In the genomic region with DNA sequence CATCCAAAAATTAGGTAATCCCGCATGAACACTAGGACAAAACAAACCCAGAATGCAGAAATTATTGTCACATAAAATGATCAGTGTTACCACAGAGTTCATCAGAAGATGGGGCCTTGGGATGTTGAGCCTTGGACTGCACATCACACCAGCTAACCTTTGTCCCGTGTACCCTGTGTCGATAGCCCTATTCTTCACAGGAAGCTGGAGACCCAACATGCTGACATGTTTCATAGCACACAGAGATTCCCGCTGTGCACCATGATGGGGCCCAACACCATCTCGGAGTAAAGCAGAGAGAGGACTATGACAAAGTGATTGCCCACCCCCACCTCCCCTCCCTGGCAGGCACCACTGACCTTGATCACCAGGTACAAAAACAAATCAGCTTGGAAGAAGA, we compare ENCODE assay signal across 24 cellular contexts. TPM values are rescaled to one million over a fixed set of nuclear protein-coding genes. Genes with fewer than 3 reads are reported as not detected.
DNase-seq lines count a peak whose midpoint lies in the region; ATAC-seq and TF ChIP-seq lines count a peak whose summit lies in the region.
"Had no signal": no experiment of that assay in that cellular context is flagged by ENCODE, and none has a peak within 500 bp of the region (broad histone marks: within the 10 kb centered on the region; RNA-seq: fewer than 3 reads in every experiment).

No MANE protein-coding gene starts in this region.

- no peak for TF ChIP-seq EP300 in sigmoid colon (IDR thresholded peaks at IDR 0.05)

- ATAC-seq in heart left ventricle: no peak
- ATAC-seq: A549, GM12878 had no signal

- POLR2A ChIA-PET in PC-9 (lab: Charles Lee; ENCODE audit: unreplicated experiment): no interaction called here

- H3K79me2 ChIP-seq in PC-9 (ENCODE audit: low read depth): no peaks in the 10 kb centered on the region

- BruUV-seq in PC-9 (replicated peaks; lab: Mats Ljungman, UMichigan): no TSS peak

- peaks cover 7 to 24% (median 13%) of the 10 kb centered on the region in 12 donors for H3K4me1 ChIP-seq in heart left ventricle
- H3K4me1 ChIP-seq in PC-9 (replicated peaks; ENCODE audit: insufficient read depth): peaks cover 23% of the 10 kb centered on the region
- peaks cover 0 to 24% (median 23%) of the 10 kb centered on the region in 4 donors for H3K4me1 ChIP-seq in sigmoid colon

- TF ChIP-seq CTCF in heart left ventricle (IDR thresholded peaks at IDR 0.05) (no peak), PC-9 (conservative IDR thresholded peaks at IDR 0.05) (no peak), sigmoid colon (IDR thresholded peaks at IDR 0.05) (no peak)

- H3K27me3 ChIP-seq in heart left ventricle (peaks cover 18 to 62% (median 40%) of the 10 kb centered on the region in 9 donors), PC-9 (ENCODE audit: insufficient read depth, low read depth) (peaks cover 26% of the 10 kb centered on the region), sigmoid colon (peaks cover 2 to 56% (median 36%) of the 10 kb centered on the region in 3 donors)
- H3K27me3 ChIP-seq: BE2C had no signal

- H2AFZ ChIP-seq in PC-9: no peak overlapping the region
- H2AFZ ChIP-seq: GM23248 had no signal

- H3K9me2 ChIP-seq in PC-9 (ENCODE audit: insufficient read depth): no peaks in the 10 kb centered on the region

- 81 to 89% (median 84%) methylated on average over 5 of the region's 5 CpGs for WGBS in heart left ventricle, 4 donors
- 79 to 89% methylated on average over 5 of the region's 5 CpGs for WGBS in sigmoid colon, 2 donors

- intact Hi-C loops in cardiac septum (cut with DNase I): no loop called here
- intact Hi-C loops in heart left ventricle (cut with DNase I): no loop called here
- intact Hi-C loops in PC-9 (cut with micrococcal nuclease; ENCODE audit: unreplicated experiment): no loop called here
- intact Hi-C loops in sigmoid colon (cut with DNase I): no loop called here

- TF ChIP-seq POLR2A in heart left ventricle (IDR thresholded peaks at IDR 0.05): no peak
- no peak for TF ChIP-seq POLR2A in sigmoid colon (IDR thresholded peaks at IDR 0.05)

- H3K27ac ChIP-seq in heart left ventricle: no peak overlapping the region
- H3K27ac ChIP-seq in PC-9: no peak overlapping the region
- H3K27ac ChIP-seq in epithelial cell of prostate: peak overlapping the region; percentile 35
- H3K27ac ChIP-seq in sigmoid colon: no peak overlapping the region
- H3K27ac ChIP-seq: A549; BLaER1 treated with 17β-estradiol and CSF1 and Interleukin-3, amounts not matched to agents 10 nM and 100 nM; GM23248 had no signal

- H3K9me3 ChIP-seq in heart left ventricle: peaks cover 0 to 26% (median 12%) of the 10 kb centered on the region in 12 donors
- peaks cover 19% of the 10 kb centered on the region for H3K9me3 ChIP-seq in PC-9 (ENCODE audit: insufficient read depth, low read depth)
- peaks cover 0 to 10% (median 8%) of the 10 kb centered on the region in 4 donors for H3K9me3 ChIP-seq in sigmoid colon
- H3K9me3 ChIP-seq: BE2C had no signal

- H3F3A ChIP-seq in PC-9 (ENCODE audit: insufficient read depth, low read depth): peaks cover 11% of the 10 kb centered on the region; the same call in 1 of the 2 replicates

- DNase-seq in cardiac septum (ENCODE audit: low spot score) (peak; percentile 3), heart left ventricle (no peak), PC-9 (no peak), epithelial cell of prostate (ENCODE audit: low read depth, low spot score) (no peak), sigmoid colon (peak; percentile 0), SW 1271 (lab: John Stamatoyannopoulos, UW) (no peak), NCI-H2029 treated with DMSO at 0.1 percent for 48 hours (lab: John Stamatoyannopoulos, UW) (no peak), HCEC 1CT (no peak)
- DNase-seq: 8988T; ACHN; AML-193; BE2C; CD4-positive, alpha-beta T cell; CD8-positive, alpha-beta memory T cell; DMS 273 treated with DMSO at 0.1 percent for 48 hours; DMS79; EL; GDM1; GM23248; H7; HFFc6 had no signal

- H3K36me3 ChIP-seq in heart left ventricle: no peaks in the 10 kb centered on the region
- no peaks in the 10 kb centered on the region for H3K36me3 ChIP-seq in PC-9 (ENCODE audit: low read depth)
- H3K36me3 ChIP-seq in sigmoid colon: no peaks in the 10 kb centered on the region
- H3K36me3 ChIP-seq: BE2C had no signal

- CTCF ChIA-PET in PC-9 (lab: Charles Lee): interaction anchor here (0.6 kb wide), 1 partner anchor 26 kb away, joined by 4 read pairs; no protein-coding TSS in a partner anchor

- no peaks in the 10 kb centered on the region for H4K20me1 ChIP-seq in PC-9 (ENCODE audit: insufficient read depth)

- H3K4me3 ChIP-seq in heart left ventricle (no peak overlapping the region), PC-9 (no peak overlapping the region), sigmoid colon (no peak overlapping the region)
- H3K4me3 ChIP-seq: A549; BLaER1 treated with 17β-estradiol and CSF1 and Interleukin-3, amounts not matched to agents 10 nM and 100 nM; GM12878; GM23248 had no signal

- peak overlapping the region; percentile 2; the same call in 1 of the 2 replicates for H3K4me2 ChIP-seq in PC-9
- H3K4me2 ChIP-seq: A549; BLaER1 treated with 17β-estradiol and CSF1 and Interleukin-3, amounts not matched to agents 10 nM and 100 nM had no signal

RNA-seq across cellular contexts. Expression of gene PTPRN2, which starts 4.5 kb away (rescaled TPM):
- 0.92 TPM for total RNA-seq in cardiac septum
- total RNA-seq in heart left ventricle: 1 to 10 TPM in 7 of 9 donors, under 1 TPM in 2; 0.69 to 2.3 (median 1.3) TPM
- 1 to 10 TPM in 1 of 2 donors, under 1 TPM in 1; 0.61 to 1.3 TPM for polyA plus RNA-seq in heart left ventricle
- not detected in 2 replicates for total RNA-seq in PC-9 (2021)
- 1 to 10 TPM; 4.9 to 7.1 (median 5.4) TPM for total RNA-seq in sigmoid colon
- polyA plus RNA-seq in sigmoid colon: 1 to 10 TPM; 3.2 to 6.6 (median 5.5) TPM
- total RNA-seq: GM12878, GM23248 had no signal

Comparison
In these comparisons a context has a peak if more than half of its experiments do, and no peak if none do; other contexts are left out.
1. DNase-seq: peak in cardiac septum (single experiment) and sigmoid colon (single experiment); none in heart left ventricle (0 of 5), PC-9 (0 of 2), epithelial cell of prostate (single experiment), SW 1271 (0 of 2), NCI-H2029 treated with DMSO at 0.1 percent for 48 hours (single experiment) and HCEC 1CT (single experiment).